ENCODE assay signal across 8 cellular contexts in the genomic region with DNA sequence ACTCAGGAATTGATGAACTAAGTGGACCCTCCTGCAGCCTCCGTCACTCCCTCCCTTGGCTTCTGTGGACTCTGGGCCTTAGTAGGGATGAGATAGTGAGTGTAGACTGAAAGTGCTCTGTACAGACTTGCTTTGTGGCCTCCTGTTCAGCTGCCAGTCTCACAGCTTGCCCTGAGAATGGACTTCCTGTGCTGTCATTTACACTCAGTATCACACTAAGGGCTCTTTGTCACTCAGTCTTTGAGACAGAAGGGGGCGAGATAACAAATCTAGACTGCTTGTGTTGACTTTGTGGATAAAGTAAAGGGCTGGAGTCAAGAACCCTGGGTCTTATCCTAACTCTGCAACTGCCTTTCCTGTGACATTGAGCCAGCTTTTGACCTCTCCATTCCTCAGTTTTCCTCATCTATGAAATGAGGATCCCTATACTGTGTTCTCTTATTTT. TPM values are rescaled to one million over a fixed set of nuclear protein-coding genes. Genes with fewer than 3 reads are reported as not detected.
DNase-seq lines count a peak whose midpoint lies in the region; ATAC-seq, FAIRE-seq and TF ChIP-seq lines count a peak whose summit lies in the region.
"Had no signal": no experiment of that assay in that cellular context is flagged by ENCODE, and none has a peak within 500 bp of the region (broad histone marks: within the 10 kb centered on the region; RNA-seq: fewer than 3 reads in every experiment).

No MANE protein-coding gene starts in this region.

- TF ChIP-seq CTCF in OCI-LY3 (IDR thresholded peaks at IDR 0.05; ENCODE audit: low read depth, low read length): peak; percentile 49
- no peak for TF ChIP-seq CTCF in right atrium auricular region (IDR thresholded peaks at IDR 0.05)
- TF ChIP-seq CTCF in type B pancreatic cell (conservative IDR thresholded peaks at IDR 0.05): no peak

- no peaks in the 10 kb centered on the region for H3K36me3 ChIP-seq in OCI-LY3 (replicated peaks; ENCODE audit: low read depth, low read length)
- H3K36me3 ChIP-seq in right atrium auricular region: no peaks in the 10 kb centered on the region
- H3K36me3 ChIP-seq: SJSA1 had no signal

- H3K4me1 Mint-ChIP-seq in type B pancreatic cell (ENCODE audit: unreplicated experiment): peaks cover 25% of the 10 kb centered on the region

- no peaks in the 10 kb centered on the region for H3K27me3 ChIP-seq in OCI-LY3 (ENCODE audit: low read depth, low read length)
- H3K27me3 ChIP-seq in right atrium auricular region: no peaks in the 10 kb centered on the region
- H3K27me3 ChIP-seq: SJSA1 had no signal

- H3K36me3 Mint-ChIP-seq in type B pancreatic cell: no peaks in the 10 kb centered on the region

- H3K27ac ChIP-seq in OCI-LY3 (ENCODE audit: low read length): no peak overlapping the region
- peak overlapping the region; percentile 0 to 2 for H3K27ac ChIP-seq in right atrium auricular region
- H3K27ac ChIP-seq: SJSA1 had no signal

- H3K9me3 ChIP-seq in OCI-LY3 (ENCODE audit: insufficient read depth, low read length): no peaks in the 10 kb centered on the region
- no peaks in the 10 kb centered on the region for H3K9me3 ChIP-seq in right atrium auricular region
- H3K9me3 ChIP-seq: SJSA1 had no signal

- H3K4me2 ChIP-seq in OCI-LY3 (ENCODE audit: low read length): no peak overlapping the region

- no peak overlapping the region for H3K27ac Mint-ChIP-seq in type B pancreatic cell

- DNase-seq in right atrium auricular region (ENCODE audit: low spot score) (no peak), type B pancreatic cell (ENCODE audit: extremely low spot score, unreplicated experiment) (no peak), NCI-H2171 (lab: John Stamatoyannopoulos, UW) (no peak), frontal cortex (ENCODE audit: low spot score in 2 of 2) (no peak)

- H3K27me3 Mint-ChIP-seq in type B pancreatic cell: no peaks in the 10 kb centered on the region

- FAIRE-seq in frontal cortex (lab: Jason Lieb, UNC): no peak

- H3K4me3 Mint-ChIP-seq in type B pancreatic cell: no peak overlapping the region

- no peaks in the 10 kb centered on the region for H3K79me2 ChIP-seq in OCI-LY3 (ENCODE audit: low read length)

- H3K9ac ChIP-seq in OCI-LY3 (ENCODE audit: low read length): no peak overlapping the region

- H2AFZ ChIP-seq in OCI-LY3 (ENCODE audit: low read depth, low read length): peak overlapping the region; percentile 70; the same call in 1 of the 2 replicates

- no peaks in the 10 kb centered on the region for H3K9me3 Mint-ChIP-seq in type B pancreatic cell

- peak; percentile 96 for ATAC-seq in GM18909 (IDR thresholded peaks at IDR 0.05; ENCODE audit: poor library complexity, unreplicated experiment)
- peak; percentile 79 for ATAC-seq in HG02759 (IDR thresholded peaks at IDR 0.05; ENCODE audit: unreplicated experiment)

- H4K20me1 ChIP-seq in OCI-LY3 (ENCODE audit: insufficient read depth, low read length): no peaks in the 10 kb centered on the region

- H3K4me1 ChIP-seq in OCI-LY3 (ENCODE audit: low read length) (0 out of 2 replicates have a peak, but pooled peaks cover 2% of the 10 kb centered on the region), right atrium auricular region (peaks cover 0 to 10% of the 10 kb centered on the region in 2 donors)
- H3K4me1 ChIP-seq: SJSA1 had no signal

- H3K4me3 ChIP-seq in OCI-LY3 (ENCODE audit: low read length) (no peak overlapping the region), right atrium auricular region (no peak overlapping the region)
- H3K4me3 ChIP-seq: SJSA1 had no signal

RNA-seq across cellular contexts. Expression of a gene that starts 21.0 kb away (rescaled TPM):
- total RNA-seq in right atrium auricular region (10 to 100 TPM; 33.1 to 38.9 TPM), type B pancreatic cell (ENCODE audit: low replicate concordance) (48.3 and 48.7 TPM in 2 replicates), frontal cortex (42.8 TPM)
